ENCODE assay signal across 12 cellular contexts in genomic region chr16:22948058-22948602, GRCh38.
DNase-seq lines count a peak whose midpoint lies in the region; ATAC-seq and TF ChIP-seq lines count a peak whose summit lies in the region.
"Had no signal": no experiment of that assay in that cellular context is flagged by ENCODE, and none has a peak within 500 bp of the region (broad histone marks: within the 10 kb centered on the region; RNA-seq: fewer than 3 reads in every experiment).

No MANE protein-coding gene starts in this region.

- DNase-seq in DMS53 (lab: John Stamatoyannopoulos, UW) (peak; percentile 62), DMS53 treated with DMSO at 0.1 percent for 48 hours (lab: John Stamatoyannopoulos, UW; ENCODE audit: unreplicated experiment) (no peak), MG63 (peak; percentile 5), foreskin keratinocyte (no peak), retina (peak; percentile 47), DMS79 (lab: John Stamatoyannopoulos, UW) (no peak), GM19238 (ENCODE audit: insufficient read length, low spot score) (no peak)
- DNase-seq: NCI-H2171 had no signal

- no peak overlapping the region for H3K27ac ChIP-seq in foreskin keratinocyte
- H3K27ac ChIP-seq: 22Rv1, SJSA1 had no signal

- peak; percentile 35 for ATAC-seq in foreskin keratinocyte
- no peak for ATAC-seq in HG02678 (IDR thresholded peaks at IDR 0.05; ENCODE audit: unreplicated experiment)

- no peak overlapping the region for H3K4me3 ChIP-seq in MG63
- H3K4me3 ChIP-seq: lung, SJSA1 had no signal

- no peaks in the 10 kb centered on the region for H3K9me3 ChIP-seq in MG63
- H3K9me3 ChIP-seq: SJSA1 had no signal

- TF ChIP-seq CTCF in foreskin keratinocyte (conservative IDR thresholded peaks at IDR 0.05) = no peak

- H3K27me3 ChIP-seq in MG63 (peaks cover 14% of the 10 kb centered on the region), foreskin keratinocyte (peaks cover 47% of the 10 kb centered on the region)

- H3K36me3 ChIP-seq in MG63 = no peaks in the 10 kb centered on the region
- H3K36me3 ChIP-seq: SJSA1 had no signal

- H3K4me1 ChIP-seq in foreskin keratinocyte = no peaks in the 10 kb centered on the region
- H3K4me1 ChIP-seq: SJSA1 had no signal

Comparison
In these comparisons a context has a peak if more than half of its experiments do, and no peak if none do; other contexts are left out.
1. DNase-seq: peak in DMS53 (single experiment), MG63 (single experiment) and retina (single experiment); none in DMS53 treated with DMSO at 0.1 percent for 48 hours (single experiment), foreskin keratinocyte (0 of 2), DMS79 (single experiment) and GM19238 (single experiment).